ENCODE assay signal across 8 cellular contexts in genomic region chr1:203039609-203040517, GRCh38. TPM values are rescaled to one million over a fixed set of nuclear protein-coding genes. Genes with fewer than 3 reads are reported as not detected.
DNase-seq lines count a peak whose midpoint lies in the region; ATAC-seq and TF ChIP-seq lines count a peak whose summit lies in the region.

No MANE protein-coding gene starts in this region.

- ATAC-seq in heart left ventricle = peak in 3 of 4 donors; percentile 5 to 34 (median 31)
- no peak for ATAC-seq in left ventricle myocardium superior
- ATAC-seq in GM21717 (IDR thresholded peaks at IDR 0.05; ENCODE audit: unreplicated experiment) = no peak
- ATAC-seq in GM18517 (IDR thresholded peaks at IDR 0.05; ENCODE audit: unreplicated experiment) = no peak
- ATAC-seq in HG03095 (IDR thresholded peaks at IDR 0.05; ENCODE audit: unreplicated experiment) = no peak

- CTCF ChIA-PET in GM10248 (lab: Yijun Ruan, JAX) = interaction anchor here (0.7 to 10.0 kb wide), 50 partner anchors 12 to 855 kb away, joined by 3 to 174 read pairs (median 4); partner anchors contain the start of genes CHIT1 and PPFIA4

- no peaks in the 10 kb centered on the region for H3F3A ChIP-seq in OCI-LY1 (ENCODE audit: insufficient read depth, low read length)

- no peaks in the 10 kb centered on the region for H3K9me2 ChIP-seq in OCI-LY1 (ENCODE audit: low read depth, low read length)

- H3K27ac ChIP-seq in heart left ventricle = peak overlapping the region in 6 of 12 donors; percentile 9 to 67 (median 59)
- H3K27ac ChIP-seq in OCI-LY1 (ENCODE audit: low read depth, low read length, poor library complexity, severe bottlenecking) = no peak overlapping the region

- H3K36me3 ChIP-seq in heart left ventricle (peaks cover 0 to 10% (median 0%) of the 10 kb centered on the region in 9 donors), OCI-LY1 (ENCODE audit: insufficient read depth, low read length) (no peaks in the 10 kb centered on the region)

- H4K20me1 ChIP-seq in OCI-LY1 (ENCODE audit: insufficient read depth, low read length) = no peaks in the 10 kb centered on the region

- WGBS in heart left ventricle, 4 donors = 27 to 40% (median 30%) methylated on average over 10 to 11 of the region's 11 CpGs

- TF ChIP-seq CTCF in heart left ventricle (IDR thresholded peaks at IDR 0.05) (peak in 11 of 12 donors; percentile 8 to 56 (median 36)), OCI-LY1 (IDR thresholded peaks at IDR 0.05; ENCODE audit: low read length) (peak; percentile 42), fibroblast of the aortic adventitia (IDR thresholded peaks at IDR 0.05; ENCODE audit: insufficient read depth, low read length) (peak; percentile 39), GM10248 (IDR thresholded peaks at IDR 0.05; ENCODE audit: control extremely low read depth, extremely low read depth, low read depth, missing control alignments) (no peak)

- H3K27me3 ChIP-seq in heart left ventricle = peaks cover 0 to 5% (median 0%) of the 10 kb centered on the region in 9 donors
- H3K27me3 ChIP-seq in OCI-LY1 (ENCODE audit: insufficient read depth, low read length) = no peaks in the 10 kb centered on the region; the same call in 1 of the 2 replicates

- H3K4me2 ChIP-seq in OCI-LY1 (ENCODE audit: low read length) = no peak overlapping the region

- no peak overlapping the region for H2AFZ ChIP-seq in OCI-LY1 (ENCODE audit: low read length)

- POLR2A ChIA-PET in GM10248 (lab: Yijun Ruan, JAX) = interaction anchor here (0.6 kb wide), 2 partner anchors 186 to 308 kb away, joined by 3 to 4 read pairs; no protein-coding TSS in a partner anchor

- H3K4me1 ChIP-seq in heart left ventricle (peaks cover 0 to 72% (median 34%) of the 10 kb centered on the region in 12 donors), OCI-LY1 (ENCODE audit: insufficient read depth, low read length, severe bottlenecking) (no peaks in the 10 kb centered on the region)

- TF ChIP-seq POLR2A in heart left ventricle (IDR thresholded peaks at IDR 0.05) = no peak

- DNase-seq in heart left ventricle (peak in 3 of 5 donors; percentile 28 to 53 (median 33)), left ventricle myocardium superior (no peak), fibroblast of the aortic adventitia (ENCODE audit: low read depth) (no peak), GM10248 (ENCODE audit: extremely low spot score) (no peak)

- H3K9me3 ChIP-seq in heart left ventricle (no peaks in the 10 kb centered on the region), OCI-LY1 (ENCODE audit: low read length) (no peaks in the 10 kb centered on the region)

- intact Hi-C loops in heart left ventricle (cut with DNase I) = loop anchor here (1.0 to 10.0 kb wide), 15 partner anchors 42 to 305 kb away; partner anchors contain the start of gene ADORA1 (in 9 of the 10)
- intact Hi-C loops in left ventricle myocardium superior (cut with micrococcal nuclease) = loop anchor here (5.0 kb wide), 1 partner anchor 177 kb away; no protein-coding TSS in a partner anchor

- H3K4me3 ChIP-seq in heart left ventricle (no peak overlapping the region), OCI-LY1 (ENCODE audit: low read depth, low read length, poor library complexity, severe bottlenecking) (no peak overlapping the region), fibroblast of the aortic adventitia (ENCODE audit: low read depth, low read length) (no peak overlapping the region)

- no peak overlapping the region for H3K9ac ChIP-seq in OCI-LY1 (ENCODE audit: low read length)

- H3K79me2 ChIP-seq in OCI-LY1 (ENCODE audit: insufficient read depth, low read length) = no peaks in the 10 kb centered on the region

RNA-seq across cellular contexts. Expression of gene PPFIA4, which starts 13.6 kb away (rescaled TPM):
- 10 to 100 TPM; 15.4 to 50.3 (median 36.9) TPM for total RNA-seq in heart left ventricle
- 10 to 100 TPM; 11.2 to 35.5 TPM for polyA plus RNA-seq in heart left ventricle
- total RNA-seq in left ventricle myocardium superior = 21.3 TPM
- total RNA-seq in fibroblast of the aortic adventitia (ENCODE audit: low replicate concordance) = 1.3 and 10.0 TPM in 2 replicates

RNA-seq across cellular contexts. Expression of gene TMEM183A, which starts 32.7 kb away (rescaled TPM):
- total RNA-seq in heart left ventricle (10 to 100 TPM; 20.0 to 34.8 (median 29.9) TPM), left ventricle myocardium superior (24.3 TPM), fibroblast of the aortic adventitia (ENCODE audit: low replicate concordance) (76.2 and 118 TPM in 2 replicates)
- 10 to 100 TPM in 1 of 2 donors, 1 to 10 TPM in 1; 9.5 to 45.7 TPM for polyA plus RNA-seq in heart left ventricle

RNA-seq across cellular contexts. Expression of gene MYOG, which starts 45.9 kb away (rescaled TPM):
- total RNA-seq in heart left ventricle (not detected), left ventricle myocardium superior (not detected), fibroblast of the aortic adventitia (ENCODE audit: low replicate concordance) (not detected in 2 replicates)
- not detected for polyA plus RNA-seq in heart left ventricle

Comparison
In these comparisons a context has a peak if more than half of its experiments do, and no peak if none do; other contexts are left out.
1. ATAC-seq: peak in heart left ventricle (3 of 4); none in left ventricle myocardium superior (single experiment), GM21717 (single experiment), GM18517 (single experiment) and HG03095 (single experiment).
2. DNase-seq: peak in heart left ventricle (3 of 5); none in left ventricle myocardium superior (single experiment), fibroblast of the aortic adventitia (single experiment) and GM10248 (single experiment).